ENCODE assay signal across 8 cellular contexts in the genomic region with DNA sequence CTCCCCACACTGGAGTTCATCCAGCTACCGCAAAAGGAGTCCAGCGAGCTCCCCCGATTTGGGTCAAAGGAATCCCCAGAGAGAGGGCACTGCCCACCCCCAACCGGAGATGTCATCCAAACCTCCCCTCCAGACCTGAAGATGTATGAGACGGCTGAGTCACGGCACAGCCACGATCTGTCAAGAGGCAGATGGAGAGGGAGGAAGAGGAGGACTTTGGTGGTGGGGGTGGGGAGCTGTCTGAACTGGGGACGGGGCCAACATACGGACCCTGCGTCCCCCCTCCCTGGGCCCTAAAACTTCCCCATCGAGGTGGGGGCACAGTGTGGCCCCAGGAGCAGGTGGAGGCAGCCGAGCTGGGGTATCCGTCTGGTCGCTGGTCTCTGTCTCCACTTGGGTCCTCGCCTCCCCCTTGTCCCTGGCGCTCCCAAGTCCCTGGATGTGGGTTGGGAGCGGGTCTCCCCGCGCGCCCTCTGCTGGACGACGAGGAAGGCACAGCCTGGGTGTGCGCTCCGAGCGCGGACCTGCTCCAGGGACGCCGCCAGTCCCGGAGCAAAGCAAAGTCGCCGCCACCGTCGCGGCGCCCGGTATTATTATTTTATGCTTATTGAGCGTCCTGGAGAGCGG. TPM values are rescaled to one million over a fixed set of nuclear protein-coding genes. Genes with fewer than 3 reads are reported as not detected.
DNase-seq lines count a peak whose midpoint lies in the region; ATAC-seq and TF ChIP-seq lines count a peak whose summit lies in the region.

No MANE protein-coding gene starts in this region.

- POLR2A ChIA-PET in CD8-positive, alpha-beta memory T cell (lab: Charles Lee): interaction anchor here (1.6 kb wide), 1 partner anchor 11 kb away, joined by 6 read pairs; no protein-coding TSS in a partner anchor

- H3K27ac Mint-ChIP-seq in CD8-positive, alpha-beta memory T cell: peak overlapping the region in 7 of 8 donors; percentile 47 to 100 (median 98)

- CTCF ChIA-PET in CD8-positive, alpha-beta memory T cell (lab: Charles Lee): interaction anchor here (0.7 to 29.2 kb wide), 11 partner anchors 1 to 493 kb away, joined by 3 to 788 read pairs (median 4); a partner anchor contains a TSS

- H3K36me3 Mint-ChIP-seq in CD8-positive, alpha-beta memory T cell: peaks cover 0 to 2% (median 1%) of the 10 kb centered on the region in 3 donors

- TF ChIP-seq POLR2A in erythroblast (IDR thresholded peaks at IDR 0.05; ENCODE audit: low read length): peak; percentile 9

- no peak for ATAC-seq in thoracic aorta (ENCODE audit: insufficient number of reproducible peaks, low FRiP score, low read depth)
- no peak for ATAC-seq in GM21390 (IDR thresholded peaks at IDR 0.05; ENCODE audit: unreplicated experiment)

- H3K9me3 ChIP-seq in CD8-positive, alpha-beta memory T cell (ENCODE audit: low read length): no peaks in the 10 kb centered on the region
- H3K9me3 ChIP-seq in thoracic aorta: no peaks in the 10 kb centered on the region

- peak overlapping the region; percentile 71 to 91 (median 86) for H3K4me3 Mint-ChIP-seq in CD8-positive, alpha-beta memory T cell

- H3K27me3 Mint-ChIP-seq in CD8-positive, alpha-beta memory T cell: peaks cover 26 to 34% of the 10 kb centered on the region in 2 donors

- DNase-seq in CD8-positive, alpha-beta memory T cell: peak; percentile 49 to 76 (median 53)
- DNase-seq in HFF-Myc (ENCODE audit: extremely low read depth, low read depth): no peak
- DNase-seq in NCI-H748 treated with DMSO at 0.1 percent for 48 hours (lab: John Stamatoyannopoulos, UW): peak; percentile 41
- peak; percentile 89 for DNase-seq in activated CD8-positive, alpha-beta memory T cell treated with anti-CD3 and anti-CD28 coated beads, Interleukin-2, amount 50 U/mL, for 48 hours
- peak; percentile 78 to 85 for DNase-seq in erythroblast (lab: John Stamatoyannopoulos, UW)
- DNase-seq in middle frontal gyrus (ENCODE audit: extremely low spot score, low spot score): peak; percentile 58
- no peak for DNase-seq in thoracic aorta (ENCODE audit: low spot score)

- H3K4me1 ChIP-seq in CD8-positive, alpha-beta memory T cell (ENCODE audit: insufficient read depth, low read length): peaks cover 71% of the 10 kb centered on the region
- peaks cover 7 to 30% of the 10 kb centered on the region in 2 donors for H3K4me1 ChIP-seq in thoracic aorta (ENCODE audit: control insufficient read depth in 1 of 2, low read depth in 2 of 2)

- H3K27ac ChIP-seq in CD8-positive, alpha-beta memory T cell (ENCODE audit: low read depth, low read length): peak overlapping the region; percentile 51
- H3K27ac ChIP-seq in thoracic aorta: no peak overlapping the region

- peaks cover 61 to 84% (median 70%) of the 10 kb centered on the region in 3 donors for H3K4me1 Mint-ChIP-seq in CD8-positive, alpha-beta memory T cell

- H3K27me3 ChIP-seq in CD8-positive, alpha-beta memory T cell (ENCODE audit: insufficient read depth, low read length, poor library complexity, severe bottlenecking): peaks cover 36% of the 10 kb centered on the region
- peaks cover 17% of the 10 kb centered on the region for H3K27me3 ChIP-seq in thoracic aorta (replicated peaks; ENCODE audit: insufficient read depth)

- H3K9me3 Mint-ChIP-seq in CD8-positive, alpha-beta memory T cell: peaks cover 0 to 2% (median 2%) of the 10 kb centered on the region in 5 donors

- peak overlapping the region; percentile 51 for H3K4me3 ChIP-seq in CD8-positive, alpha-beta memory T cell (ENCODE audit: low read length)
- H3K4me3 ChIP-seq in HFF-Myc (replicated peaks; ENCODE audit: low read depth, low read length): peak overlapping the region; percentile 48
- peak overlapping the region; percentile 65 for H3K4me3 ChIP-seq in thoracic aorta

- TF ChIP-seq CTCF in HFF-Myc (IDR thresholded peaks at IDR 0.05; ENCODE audit: low read depth, low read length, missing control alignments) (peak; percentile 87), thoracic aorta (IDR thresholded peaks at IDR 0.05) (peak; percentile 95)

- H3K36me3 ChIP-seq in CD8-positive, alpha-beta memory T cell (ENCODE audit: insufficient read depth, low read length): no peaks in the 10 kb centered on the region
- no peaks in the 10 kb centered on the region for H3K36me3 ChIP-seq in thoracic aorta

RNA-seq across cellular contexts. Expression of a gene that starts 3.8 kb away (rescaled TPM):
- total RNA-seq in CD8-positive, alpha-beta memory T cell: 10 to 100 TPM; 21.6 to 22.2 TPM
- polyA plus RNA-seq in CD8-positive, alpha-beta memory T cell: 7.5 TPM
- 10 to 100 TPM; 24.9 to 25.5 TPM for total RNA-seq in thoracic aorta

RNA-seq across cellular contexts. Expression of a gene that starts 20.8 kb away (rescaled TPM):
- total RNA-seq in CD8-positive, alpha-beta memory T cell: 100 to 1,000 TPM; 273 to 277 TPM
- 100 TPM for polyA plus RNA-seq in CD8-positive, alpha-beta memory T cell
- total RNA-seq in thoracic aorta: 100 to 1,000 TPM; 133 to 166 TPM

RNA-seq across cellular contexts. Expression of a gene that starts 43.8 kb away (rescaled TPM):
- total RNA-seq in CD8-positive, alpha-beta memory T cell: 100 to 1,000 TPM; 210 to 212 TPM
- polyA plus RNA-seq in CD8-positive, alpha-beta memory T cell: 74.4 TPM
- 10 to 100 TPM; 79.3 to 96.7 TPM for total RNA-seq in thoracic aorta

Comparison
In these comparisons a context has a peak if more than half of its experiments do, and no peak if none do; other contexts are left out.
1. DNase-seq: peak in CD8-positive, alpha-beta memory T cell (5 of 5), NCI-H748 treated with DMSO at 0.1 percent for 48 hours (single experiment), activated CD8-positive, alpha-beta memory T cell treated with anti-CD3 and anti-CD28 coated beads, Interleukin-2, amount 50 U/mL, for 48 hours (single experiment), erythroblast (2 of 2) and middle frontal gyrus (single experiment); none in HFF-Myc (single experiment) and thoracic aorta (single experiment).
2. Peak in every context shown above with its lines, with median percentiles within 50 percentile points of each other: H3K4me3 ChIP-seq.